In the genomic region with DNA sequence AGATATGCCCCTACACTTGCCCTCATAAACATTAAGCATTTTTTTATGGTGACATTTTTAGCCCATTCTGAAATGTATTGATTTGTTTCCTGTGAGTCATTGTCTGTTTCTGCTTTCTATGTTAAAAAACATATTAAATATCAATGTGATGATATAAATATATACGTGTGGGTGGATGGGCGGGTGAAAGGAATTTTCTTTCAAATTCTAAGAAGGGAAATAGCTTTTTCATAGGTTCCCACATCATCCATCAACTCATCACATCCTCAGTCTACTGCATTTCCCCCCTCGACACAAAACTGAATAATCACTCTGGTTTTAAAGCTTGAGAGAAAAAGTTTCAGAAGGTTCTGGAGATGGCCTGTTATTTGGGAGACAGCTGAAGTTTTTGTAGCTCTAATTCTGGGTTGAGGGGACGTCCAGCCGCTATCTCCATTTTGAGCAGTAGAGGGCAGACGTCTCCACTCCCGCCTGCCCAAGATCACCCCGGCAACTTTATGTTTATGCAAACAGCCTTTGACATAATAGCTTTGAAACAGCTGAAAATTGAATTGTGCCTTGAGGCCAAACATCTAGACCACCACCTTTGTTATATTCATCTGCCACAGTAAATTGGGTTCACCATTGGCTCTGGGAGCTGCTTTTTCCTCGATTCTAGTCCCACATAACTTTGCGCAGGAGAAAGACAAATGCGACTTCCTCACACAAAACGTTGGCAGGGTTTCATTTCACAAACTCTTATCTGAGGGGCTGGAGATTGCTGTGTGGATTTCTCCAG, we compare ENCODE assay signal across 8 cellular contexts.
DNase-seq lines count a peak whose midpoint lies in the region; ATAC-seq and TF ChIP-seq lines count a peak whose summit lies in the region.

No MANE protein-coding gene starts in this region.

- peaks cover 12% of the 10 kb centered on the region for H3K4me1 ChIP-seq in OCI-LY3 (ENCODE audit: low read length)
- no peaks in the 10 kb centered on the region for H3K4me1 ChIP-seq in thymus (ENCODE audit: control insufficient read depth, insufficient read depth, low read length)

- H3K4me3 ChIP-seq in OCI-LY3 (ENCODE audit: low read length) (no peak overlapping the region), thymus (ENCODE audit: low read length) (peak overlapping the region; percentile 15)

- no peak overlapping the region for H3K4me3 Mint-ChIP-seq in activated T-helper 2 cell treated with anti-CD3 and anti-CD28 coated beads, Interferon-gamma antibody, Interleukin-2, Interleukin-4, amounts not matched to agents 10 μg/mL and 5 μg/mL and 100 μg/mL, durations not matched to agents 14 hours and 24 hours and 36 hours (ENCODE audit: low read depth)

- no peaks in the 10 kb centered on the region for H3K9me3 Mint-ChIP-seq in activated T-helper 2 cell treated with anti-CD3 and anti-CD28 coated beads, Interferon-gamma antibody, Interleukin-2, Interleukin-4, amounts not matched to agents 10 μg/mL and 5 μg/mL and 100 μg/mL, durations not matched to agents 14 hours and 24 hours and 36 hours

- TF ChIP-seq CTCF in OCI-LY3 (IDR thresholded peaks at IDR 0.05; ENCODE audit: low read depth, low read length): peak; percentile 72

- no peak overlapping the region for H2AFZ ChIP-seq in OCI-LY3 (ENCODE audit: low read depth, low read length)

- H3K36me3 Mint-ChIP-seq in activated T-helper 2 cell treated with anti-CD3 and anti-CD28 coated beads, Interferon-gamma antibody, Interleukin-2, Interleukin-4, amounts not matched to agents 10 μg/mL and 5 μg/mL and 100 μg/mL, durations not matched to agents 14 hours and 24 hours and 36 hours (ENCODE audit: low read depth): no peaks in the 10 kb centered on the region

- peak; percentile 51 for DNase-seq in A172 (ENCODE audit: low spot score)
- DNase-seq in HT1080 (ENCODE audit: low read depth): peak; percentile 68
- peak; percentile 18 for DNase-seq in activated T-helper 2 cell treated with anti-CD3 and anti-CD28 coated beads, Interferon-gamma antibody, Interleukin-2, Interleukin-4, amounts not matched to agents 10 μg/mL and 5 μg/mL and 100 μg/mL, durations not matched to agents 14 hours and 24 hours and 36 hours (ENCODE audit: low spot score)
- DNase-seq in fibroblast of the conjunctiva (ENCODE audit: low read depth): peak; percentile 77
- DNase-seq in non-pigmented ciliary epithelial cell (ENCODE audit: low read depth): peak; percentile 24

- peak; percentile 77 for ATAC-seq in GM18498 (IDR thresholded peaks at IDR 0.05; ENCODE audit: unreplicated experiment)

- no peak overlapping the region for H3K27ac ChIP-seq in OCI-LY3 (ENCODE audit: low read length)
- H3K27ac ChIP-seq in thymus (ENCODE audit: low read depth): no peak overlapping the region

- H4K20me1 ChIP-seq in OCI-LY3 (ENCODE audit: insufficient read depth, low read length): no peaks in the 10 kb centered on the region

- H3K9me3 ChIP-seq in OCI-LY3 (ENCODE audit: insufficient read depth, low read length) (no peaks in the 10 kb centered on the region), thymus (ENCODE audit: control insufficient read depth) (no peaks in the 10 kb centered on the region)

- H3K4me2 ChIP-seq in OCI-LY3 (ENCODE audit: low read length): peak overlapping the region; percentile 19; the same call in 1 of the 2 replicates

- H3K36me3 ChIP-seq in OCI-LY3 (replicated peaks; ENCODE audit: low read depth, low read length): no peaks in the 10 kb centered on the region
- no peaks in the 10 kb centered on the region for H3K36me3 ChIP-seq in thymus (ENCODE audit: control insufficient read depth, insufficient read depth)

- peaks cover 10% of the 10 kb centered on the region for H3K27me3 Mint-ChIP-seq in activated T-helper 2 cell treated with anti-CD3 and anti-CD28 coated beads, Interferon-gamma antibody, Interleukin-2, Interleukin-4, amounts not matched to agents 10 μg/mL and 5 μg/mL and 100 μg/mL, durations not matched to agents 14 hours and 24 hours and 36 hours (ENCODE audit: low read depth)

- no peak overlapping the region for H3K9ac ChIP-seq in OCI-LY3 (ENCODE audit: low read length)

- no peaks in the 10 kb centered on the region for H3K79me2 ChIP-seq in OCI-LY3 (ENCODE audit: low read length)

- no peak overlapping the region for H3K27ac Mint-ChIP-seq in activated T-helper 2 cell treated with anti-CD3 and anti-CD28 coated beads, Interferon-gamma antibody, Interleukin-2, Interleukin-4, amounts not matched to agents 10 μg/mL and 5 μg/mL and 100 μg/mL, durations not matched to agents 14 hours and 24 hours and 36 hours

- 28% methylated on average over 12 of the region's 12 CpGs for WGBS in thymus

- H3K27me3 ChIP-seq in OCI-LY3 (ENCODE audit: low read depth, low read length): no peaks in the 10 kb centered on the region
- H3K27me3 ChIP-seq in thymus (ENCODE audit: control insufficient read depth, insufficient read depth): no peaks in the 10 kb centered on the region

- peaks cover 5% of the 10 kb centered on the region for H3K4me1 Mint-ChIP-seq in activated T-helper 2 cell treated with anti-CD3 and anti-CD28 coated beads, Interferon-gamma antibody, Interleukin-2, Interleukin-4, amounts not matched to agents 10 μg/mL and 5 μg/mL and 100 μg/mL, durations not matched to agents 14 hours and 24 hours and 36 hours (ENCODE audit: low read depth)

- intact Hi-C loops in activated T-helper 2 cell treated with anti-CD3 and anti-CD28 coated beads, Interferon-gamma antibody, Interleukin-2, Interleukin-4, amounts not matched to agents 10 μg/mL and 5 μg/mL and 100 μg/mL, durations not matched to agents 14 hours and 24 hours and 36 hours (cut with micrococcal nuclease): loop anchor here (10.0 kb wide), 1 partner anchor 1030 kb away; no protein-coding TSS in a partner anchor

Comparison
In these comparisons a context has a peak if more than half of its experiments do, and no peak if none do; other contexts are left out.
1. DNase-seq: peak in every context shown above with its lines; median percentile 77 in fibroblast of the conjunctiva; 68 in HT1080; 51 in A172; 24 in non-pigmented ciliary epithelial cell; 18 in activated T-helper 2 cell treated with anti-CD3 and anti-CD28 coated beads, Interferon-gamma antibody, Interleukin-2, Interleukin-4, amounts not matched to agents 10 μg/mL and 5 μg/mL and 100 μg/mL, durations not matched to agents 14 hours and 24 hours and 36 hours.